19 cellular contexts compared by ENCODE assay signal in genomic region chr17:56826611-56827414, GRCh38. TPM values are rescaled to one million over a fixed set of nuclear protein-coding genes. Genes with fewer than 3 reads are reported as not detected.
DNase-seq lines count a peak whose midpoint lies in the region; ATAC-seq, FAIRE-seq and TF ChIP-seq lines count a peak whose summit lies in the region.
"Had no signal": no experiment of that assay in that cellular context is flagged by ENCODE, and none has a peak within 500 bp of the region (broad histone marks: within the 10 kb centered on the region; RNA-seq: fewer than 3 reads in every experiment).

No MANE protein-coding gene starts in this region.

- no peaks in the 10 kb centered on the region for H3K27me3 Mint-ChIP-seq in activated CD4-positive, alpha-beta T cell treated with anti-CD3 and anti-CD28 coated beads, Interleukin-2, amount 10 ng/mL, durations not matched to agents 24 days and 14 days
- H3K27me3 Mint-ChIP-seq: CD4-positive, CD25-positive, alpha-beta regulatory T cell had no signal

- WGBS in K562 (ENCODE audit: insufficient coverage, low coverage, missing lambda C conversion rate) = 35% methylated on average over 4 of the region's 4 CpGs
- WGBS in HepG2 (ENCODE audit: low lambda C conversion rate) = 51% methylated on average over 4 of the region's 4 CpGs
- WGBS in small intestine, 3 donors = 38 to 70% (median 41%) methylated on average over 4 of the region's 4 CpGs

- peaks cover 14% of the 10 kb centered on the region for H3K4me1 Mint-ChIP-seq in activated CD4-positive, alpha-beta T cell treated with anti-CD3 and anti-CD28 coated beads, Interleukin-2, amount 10 ng/mL, durations not matched to agents 24 days and 14 days

- TF ChIP-seq RAD21 in K562 (CRISPR knock-in tag; conservative IDR thresholded peaks at IDR 0.05 in 1 of 2, IDR thresholded peaks at IDR 0.05 in 1 of 2) = no peak
- no peak for TF ChIP-seq RAD21 in HepG2 (CRISPR knock-in tag; IDR thresholded peaks at IDR 0.05)

- no peaks in the 10 kb centered on the region for H3K9me1 ChIP-seq in K562 (ENCODE audit: control insufficient read depth, insufficient read depth, low read length)

- H3K4me1 ChIP-seq in K562 (replicated peaks in 1 of 2; ENCODE audit: control insufficient read depth in 2 of 2, insufficient read depth in 2 of 2, low read length in 2 of 2) (no peaks in the 10 kb centered on the region; a peak in 1 of 5 replicates), HepG2 (ENCODE audit: insufficient read depth, low read length) (peaks cover 28% of the 10 kb centered on the region), small intestine (ENCODE audit: control insufficient read depth in 2 of 2, insufficient read depth in 1 of 2, low read depth in 1 of 2, low read length in 1 of 2) (peaks cover 0 to 8% of the 10 kb centered on the region in 2 donors)

- CTCF ChIA-PET in K562 (lab: Yijun Ruan, JAX; ENCODE audit: low intra/inter-chr PET ratio) = no interaction called here
- CTCF ChIA-PET in HepG2 (lab: Yijun Ruan, JAX; ENCODE audit: low intra/inter-chr PET ratio, low total read pairs) = no interaction called here

- H3K9ac ChIP-seq in K562 (ENCODE audit: insufficient read depth in 1 of 2, low read depth in 2 of 2, low read length in 2 of 2) = no peak overlapping the region
- H3K9ac ChIP-seq in HepG2 (ENCODE audit: insufficient read depth, low read depth, low read length) = no peak overlapping the region
- H3K9ac ChIP-seq: BLaER1 treated with 17β-estradiol and CSF1 and Interleukin-3, amounts not matched to agents 10 nM and 100 nM had no signal

- intact Hi-C loops in activated CD4-positive, alpha-beta T cell treated with anti-CD3 and anti-CD28 coated beads, Interleukin-2, amount 10 ng/mL, durations not matched to agents 24 days and 14 days (cut with micrococcal nuclease) = no loop called here
- intact Hi-C loops in K562 (cut with micrococcal nuclease) = loop anchor here (10.0 kb wide), 1 partner anchor 288 kb away; no protein-coding TSS in a partner anchor
- intact Hi-C loops in HepG2 (cut with micrococcal nuclease; ENCODE audit: unreplicated experiment) = no loop called here

- no peak overlapping the region for H3K4me2 ChIP-seq in K562 (ENCODE audit: insufficient read depth, low read length)
- no peak overlapping the region for H3K4me2 ChIP-seq in HepG2 (ENCODE audit: low read depth, low read length)
- H3K4me2 ChIP-seq: BLaER1 treated with 17β-estradiol and CSF1 and Interleukin-3, amounts not matched to agents 10 nM and 100 nM had no signal

- H3K36me3 Mint-ChIP-seq in activated CD4-positive, alpha-beta T cell treated with anti-CD3 and anti-CD28 coated beads, Interleukin-2, amount 10 ng/mL, durations not matched to agents 24 days and 14 days (ENCODE audit: low read depth) = peaks cover 13% of the 10 kb centered on the region

- no TSS peak for BruUV-seq in K562 (replicated peaks; lab: Mats Ljungman, UMichigan)
- no TSS peak for BruUV-seq in HepG2 (replicated peaks; lab: Mats Ljungman, UMichigan)

- H3K27me3 ChIP-seq in K562 (ENCODE audit: control insufficient read depth in 2 of 2, insufficient read depth in 2 of 2, low read length in 2 of 2) (no peaks in the 10 kb centered on the region), HepG2 (ENCODE audit: control insufficient read depth in 1 of 2, insufficient read depth in 2 of 2, low read length in 2 of 2) (no peaks in the 10 kb centered on the region), small intestine (ENCODE audit: control insufficient read depth in 2 of 2, insufficient read depth in 2 of 2, low read length in 2 of 2) (no peaks in the 10 kb centered on the region)
- H3K27me3 ChIP-seq: BLaER1 treated with 17β-estradiol and CSF1 and Interleukin-3, amounts not matched to agents 10 nM and 100 nM had no signal

- peak; percentile 40 for DNase-seq in activated CD4-positive, alpha-beta T cell treated with anti-CD3 and anti-CD28 coated beads, Interleukin-2, amount 10 ng/mL, durations not matched to agents 24 days and 14 days
- no peak for DNase-seq in activated CD4-positive, alpha-beta T cell treated with anti-CD3 and anti-CD28 coated beads, Interleukin-2, amount 50 U/mL, for 1 hour
- no peak for DNase-seq in K562 (ENCODE audit: extremely low read depth in 1 of 4, low spot score in 3 of 4)
- DNase-seq in HepG2 (ENCODE audit: low spot score) = no peak
- peak; percentile 59 for DNase-seq in small intestine
- no peak for DNase-seq in NCI-H510A treated with DMSO at 0.1 percent for 48 hours (lab: John Stamatoyannopoulos, UW)
- no peak for DNase-seq in DMS53 treated with DMSO at 0.1 percent for 48 hours (lab: John Stamatoyannopoulos, UW; ENCODE audit: unreplicated experiment)
- no peak for DNase-seq in stimulated activated CD8-positive, alpha-beta memory T cell treated with anti-CD3 and anti-CD28 coated beads, Interleukin-4, amount 100 ng/mL, for 48 hours
- DNase-seq: 8988T; ACHN; CD4-positive, CD25-positive, alpha-beta regulatory T cell; DND-41; GDM1; GOT3; H9 had no signal

- H3K27ac Mint-ChIP-seq in activated CD4-positive, alpha-beta T cell treated with anti-CD3 and anti-CD28 coated beads, Interleukin-2, amount 10 ng/mL, durations not matched to agents 24 days and 14 days = no peak overlapping the region
- H3K27ac Mint-ChIP-seq: CD4-positive, CD25-positive, alpha-beta regulatory T cell; H9 had no signal

- H3K36me3 ChIP-seq in K562 (ENCODE audit: control insufficient read depth, insufficient read depth, low read length) (peaks cover 4% of the 10 kb centered on the region; the same call in 2 of the 3 replicates), HepG2 (replicated peaks in 1 of 2; ENCODE audit: control insufficient read depth in 1 of 2, insufficient read depth in 2 of 2, low read length in 2 of 2) (no peaks in the 10 kb centered on the region), small intestine (ENCODE audit: control insufficient read depth in 2 of 2, insufficient read depth in 2 of 2, low read length in 2 of 2) (no peaks in the 10 kb centered on the region)

- TF ChIP-seq CTCF in K562 (IDR thresholded peaks at IDR 0.05 in 2 of 3, conservative IDR thresholded peaks at IDR 0.05 in 1 of 3; ENCODE audit: insufficient read depth in 2 of 3, low read depth in 1 of 3, low read length in 3 of 3) = no peak
- TF ChIP-seq CTCF in HepG2 (CRISPR knock-in tag; IDR thresholded peaks at IDR 0.05) = no peak

- POLR2A ChIA-PET in K562 (lab: Yijun Ruan, JAX) = interaction anchor here (0.6 to 1.8 kb wide), 2 partner anchors 10 to 1299 kb away, joined by 3 read pairs; no protein-coding TSS in a partner anchor
- POLR2A ChIA-PET in HepG2 (lab: Yijun Ruan, JAX) = no interaction called here

- TF ChIP-seq POLR2A in K562 (conservative IDR thresholded peaks at IDR 0.05) (no peak), HepG2 (IDR thresholded peaks at IDR 0.05; ENCODE audit: insufficient read depth in 1 of 2, low read depth in 2 of 2, low read length in 2 of 2) (no peak)

- H3K9me3 ChIP-seq in K562 (replicated peaks; ENCODE audit: control insufficient read depth, insufficient read depth, low read depth, low read length) (no peaks in the 10 kb centered on the region), HepG2 (ENCODE audit: low read length) (no peaks in the 10 kb centered on the region), small intestine (ENCODE audit: control insufficient read depth, low read depth) (no peaks in the 10 kb centered on the region)
- H3K9me3 ChIP-seq: BLaER1 treated with 17β-estradiol and CSF1 and Interleukin-3, amounts not matched to agents 10 nM and 100 nM had no signal

- H3K79me2 ChIP-seq in K562 (ENCODE audit: control insufficient read depth, insufficient read depth, low read length) = no peaks in the 10 kb centered on the region
- H3K79me2 ChIP-seq in HepG2 (ENCODE audit: insufficient read depth, low read length) = no peaks in the 10 kb centered on the region

- FAIRE-seq in K562 (lab: Jason Lieb, UNC) (no peak), HepG2 (lab: Jason Lieb, UNC) (no peak), small intestine (lab: Jason Lieb, UNC) (no peak)
- FAIRE-seq: GM12892, GM19239 had no signal

- no peak overlapping the region for H3K4me3 ChIP-seq in K562
- no peak overlapping the region for H3K4me3 ChIP-seq in HepG2 (replicated peaks in 1 of 3; ENCODE audit: insufficient read depth in 1 of 3, low read depth in 2 of 3, low read length in 3 of 3)
- no peak overlapping the region for H3K4me3 ChIP-seq in small intestine (ENCODE audit: low read depth in 1 of 2, low read length in 2 of 2)
- H3K4me3 ChIP-seq: BLaER1 treated with 17β-estradiol and CSF1 and Interleukin-3, amounts not matched to agents 10 nM and 100 nM had no signal

- no peak overlapping the region for H3K4me3 Mint-ChIP-seq in activated CD4-positive, alpha-beta T cell treated with anti-CD3 and anti-CD28 coated beads, Interleukin-2, amount 10 ng/mL, durations not matched to agents 24 days and 14 days
- H3K4me3 Mint-ChIP-seq: CD4-positive, CD25-positive, alpha-beta regulatory T cell; H9 had no signal

- H3K27ac ChIP-seq in K562 (ENCODE audit: extremely low read depth, low read depth, low read length) (no peak overlapping the region), HepG2 (ENCODE audit: extremely low read length, insufficient read depth, low read length) (no peak overlapping the region), small intestine (ENCODE audit: low read depth in 1 of 2, low read length in 1 of 2) (no peak overlapping the region)
- H3K27ac ChIP-seq: BLaER1 treated with 17β-estradiol and CSF1 and Interleukin-3, amounts not matched to agents 10 nM and 100 nM; HL-60 had no signal

- H4K20me1 ChIP-seq in K562 (replicated peaks; ENCODE audit: control insufficient read depth, insufficient read depth, low read length) (no peaks in the 10 kb centered on the region), HepG2 (ENCODE audit: insufficient read depth, low read length) (no peaks in the 10 kb centered on the region)

- ATAC-seq in K562 (no peak), HepG2 (no peak)

- H3K9me3 Mint-ChIP-seq in activated CD4-positive, alpha-beta T cell treated with anti-CD3 and anti-CD28 coated beads, Interleukin-2, amount 10 ng/mL, durations not matched to agents 24 days and 14 days = no peaks in the 10 kb centered on the region
- H3K9me3 Mint-ChIP-seq: CD4-positive, CD25-positive, alpha-beta regulatory T cell; H9 had no signal

- in situ Hi-C loops in K562 (cut with MboI) = no loop called here
- in situ Hi-C loops in HepG2 (cut with HindIII; ENCODE audit: extremely low pct_ligation_motif_present, low pct_unique_long_range_greater_than_20kb) = no loop called here

- no peak overlapping the region for H2AFZ ChIP-seq in K562 (ENCODE audit: low read depth, low read length)
- H2AFZ ChIP-seq in HepG2 (ENCODE audit: low read length) = no peak overlapping the region

- TF ChIP-seq EP300 in K562 (IDR thresholded peaks at IDR 0.05; ENCODE audit: low read length) (no peak), HepG2 (IDR thresholded peaks at IDR 0.05; ENCODE audit: low read depth in 2 of 2, low read length in 2 of 2) (no peak), HepG2 (CRISPR knock-in tag; IDR thresholded peaks at IDR 0.05; ENCODE audit: borderline replicate concordance) (no peak)

RNA-seq across cellular contexts. Expression of gene C17orf67, which starts 6.9 kb away (rescaled TPM):
- total RNA-seq in activated CD4-positive, alpha-beta T cell treated with anti-CD3 and anti-CD28 coated beads, Interleukin-2, amount 10 ng/mL, durations not matched to agents 24 days and 14 days = 3.7 and 4.4 TPM in 2 replicates
- 0.37 TPM in 1 of 2 replicates, not detected in the other for total RNA-seq in K562 (2011; cell fraction: chromatin; rRNA removed; ENCODE audit: low replicate concordance)
- total RNA-seq in K562 (2011; cell fraction: nucleolus; rRNA removed) = 0.79 and 0.83 TPM in 2 replicates
- total RNA-seq in K562 (2011; cell fraction: nucleoplasm; rRNA removed) = 0.59 and 0.69 TPM in 2 replicates
- total RNA-seq in K562 (2014; rRNA removed) (0.59 and 1.1 TPM in 2 replicates), K562 (2014; rRNA removed; fragmentation: Illumina TruSeq; extraction: Trizol) (0.62 and 0.64 TPM in 2 replicates), K562 (2015; rRNA removed; fragmentation: Illumina TruSeq; extraction: Trizol) (0.75 and 0.98 TPM in 2 replicates), K562 (2021) (1.6 and 1.7 TPM in 2 replicates), HepG2 (2016; rRNA removed; fragmentation: Illumina TruSeq; extraction: Trizol) (0.62 and 0.86 TPM in 2 replicates)
- polyA plus RNA-seq in K562 (2011; rRNA removed) (0.22 and 0.38 TPM in 2 replicates), K562 (2014; fragmentation: Illumina TruSeq; extraction: Trizol) (0.24 and 0.27 TPM in 2 replicates), K562 (2014; fragmentation: Nextera tagmentation; extraction: Ambion mirVana) (under 1 TPM; 0.07 to 0.08 TPM), K562 (2014; rRNA removed) (0.42 and 0.74 TPM in 2 replicates), HepG2 (2011; rRNA removed) (0.35 and 0.41 TPM in 2 replicates), small intestine (10 to 100 TPM in 2 of 3 donors, 1 to 10 TPM in 1; 2.6 to 41.9 (median 10.5) TPM)
- polyA plus RNA-seq in K562 (2011; cell fraction: cytosol; rRNA removed) = 0.13 and 0.48 TPM in 2 replicates
- 0.52 and 0.94 TPM in 2 replicates for polyA plus RNA-seq in K562 (2011; cell fraction: nucleus; rRNA removed)
- 0.51 and 0.59 TPM in 2 replicates for polyA plus RNA-seq in K562 (2012)
- not detected in 2 replicates for polyA minus RNA-seq in K562 (2011; rRNA and poly(A)+ RNA removed)
- polyA minus RNA-seq in K562 (2011; cell fraction: cytosol; rRNA and poly(A)+ RNA removed) = 0.38 TPM in 1 of 2 replicates, not detected in the other
- polyA minus RNA-seq in K562 (2011; cell fraction: nucleus; rRNA and poly(A)+ RNA removed) = 0.11 and 0.27 TPM in 2 replicates
- 0.62 and 0.71 TPM in 2 replicates for total RNA-seq in HepG2 (2016; cell fraction: cytosol; rRNA removed; fragmentation: Illumina TruSeq; extraction: Trizol; ENCODE audit: low read depth)
- 0.86 and 1.00 TPM in 2 replicates for total RNA-seq in HepG2 (2016; cell fraction: insoluble cytoplasmic fraction; rRNA removed; fragmentation: Illumina TruSeq; extraction: Trizol)
- 1.1 and 1.2 TPM in 2 replicates for total RNA-seq in HepG2 (2016; cell fraction: membrane; rRNA removed; fragmentation: Illumina TruSeq; extraction: Trizol)
- 0.47 and 0.68 TPM in 2 replicates for total RNA-seq in HepG2 (2016; cell fraction: nucleus; rRNA removed; fragmentation: Illumina TruSeq; extraction: Trizol)
- polyA plus RNA-seq in HepG2 (2011; cell fraction: cytosol; rRNA removed) = 0.13 and 0.24 TPM in 2 replicates
- polyA plus RNA-seq in HepG2 (2011; cell fraction: nucleus; rRNA removed) = 0.37 and 0.81 TPM in 2 replicates
- 0.44 and 0.50 TPM in 2 replicates for polyA plus RNA-seq in HepG2 (2012)
- polyA plus RNA-seq in HepG2 (2016; cell fraction: cytosol; fragmentation: Illumina TruSeq; extraction: Trizol; ENCODE audit: low read depth) = 0.77 and 0.84 TPM in 2 replicates
- 0.55 and 0.73 TPM in 2 replicates for polyA plus RNA-seq in HepG2 (2016; cell fraction: insoluble cytoplasmic fraction; fragmentation: Illumina TruSeq; extraction: Trizol; ENCODE audit: low read depth)
- 0.72 and 1.00 TPM in 2 replicates for polyA plus RNA-seq in HepG2 (2016; cell fraction: membrane; fragmentation: Illumina TruSeq; extraction: Trizol; ENCODE audit: low read depth)
- 0.29 and 0.92 TPM in 2 replicates for polyA plus RNA-seq in HepG2 (2016; cell fraction: nucleus; fragmentation: Illumina TruSeq; extraction: Trizol; ENCODE audit: insufficient read depth, low read depth)
- polyA minus RNA-seq in HepG2 (2011; rRNA and poly(A)+ RNA removed; ENCODE audit: low replicate concordance) = 0.06 and 3.9 TPM in 2 replicates
- polyA minus RNA-seq in HepG2 (2011; cell fraction: cytosol; rRNA and poly(A)+ RNA removed) = 0.40 and 0.53 TPM in 2 replicates
- polyA minus RNA-seq in HepG2 (2011; cell fraction: nucleus; rRNA and poly(A)+ RNA removed) = not detected in 2 replicates

RNA-seq across cellular contexts. Expression of gene DGKE, which starts 7.1 kb away (rescaled TPM):
- total RNA-seq in activated CD4-positive, alpha-beta T cell treated with anti-CD3 and anti-CD28 coated beads, Interleukin-2, amount 10 ng/mL, durations not matched to agents 24 days and 14 days = 33.0 and 33.6 TPM in 2 replicates
- 19.7 and 38.1 TPM in 2 replicates for total RNA-seq in K562 (2011; cell fraction: chromatin; rRNA removed; ENCODE audit: low replicate concordance)
- total RNA-seq in K562 (2011; cell fraction: nucleolus; rRNA removed) = 10.0 and 11.2 TPM in 2 replicates
- total RNA-seq in K562 (2011; cell fraction: nucleoplasm; rRNA removed) = 21.6 and 45.1 TPM in 2 replicates
- total RNA-seq in K562 (2014; rRNA removed) (4.2 and 5.9 TPM in 2 replicates), K562 (2014; rRNA removed; fragmentation: Illumina TruSeq; extraction: Trizol) (7.5 and 9.1 TPM in 2 replicates), K562 (2015; rRNA removed; fragmentation: Illumina TruSeq; extraction: Trizol) (7.5 and 7.8 TPM in 2 replicates), K562 (2021) (9.5 and 9.9 TPM in 2 replicates), HepG2 (2016; rRNA removed; fragmentation: Illumina TruSeq; extraction: Trizol) (3.2 and 5.3 TPM in 2 replicates)
- polyA plus RNA-seq in K562 (2011; rRNA removed) (5.4 and 7.2 TPM in 2 replicates), K562 (2014; fragmentation: Illumina TruSeq; extraction: Trizol) (5.3 and 8.4 TPM in 2 replicates), K562 (2014; fragmentation: Nextera tagmentation; extraction: Ambion mirVana) (1 to 10 TPM; 1.3 to 2.0 TPM), K562 (2014; rRNA removed) (4.3 and 5.1 TPM in 2 replicates), HepG2 (2011; rRNA removed) (3.2 and 3.3 TPM in 2 replicates), small intestine (1 to 10 TPM in 1 of 3 donors, under 1 TPM in 2; 0.27 to 2.0 (median 0.67) TPM)
- polyA plus RNA-seq in K562 (2011; cell fraction: cytosol; rRNA removed) = 1.8 and 2.1 TPM in 2 replicates
- polyA plus RNA-seq in K562 (2011; cell fraction: nucleus; rRNA removed) = 14.5 and 17.3 TPM in 2 replicates
- 2.7 and 3.9 TPM in 2 replicates for polyA plus RNA-seq in K562 (2012)
- 5.8 and 9.0 TPM in 2 replicates for polyA minus RNA-seq in K562 (2011; rRNA and poly(A)+ RNA removed)
- 2.6 and 3.3 TPM in 2 replicates for polyA minus RNA-seq in K562 (2011; cell fraction: cytosol; rRNA and poly(A)+ RNA removed)
- 12.9 and 23.0 TPM in 2 replicates for polyA minus RNA-seq in K562 (2011; cell fraction: nucleus; rRNA and poly(A)+ RNA removed)
- total RNA-seq in HepG2 (2016; cell fraction: cytosol; rRNA removed; fragmentation: Illumina TruSeq; extraction: Trizol; ENCODE audit: low read depth) = 4.6 and 5.3 TPM in 2 replicates
- 2.3 and 6.0 TPM in 2 replicates for total RNA-seq in HepG2 (2016; cell fraction: insoluble cytoplasmic fraction; rRNA removed; fragmentation: Illumina TruSeq; extraction: Trizol)
- 2.1 and 2.6 TPM in 2 replicates for total RNA-seq in HepG2 (2016; cell fraction: membrane; rRNA removed; fragmentation: Illumina TruSeq; extraction: Trizol)
- total RNA-seq in HepG2 (2016; cell fraction: nucleus; rRNA removed; fragmentation: Illumina TruSeq; extraction: Trizol) = 16.7 and 17.4 TPM in 2 replicates
- 0.70 and 0.79 TPM in 2 replicates for polyA plus RNA-seq in HepG2 (2011; cell fraction: cytosol; rRNA removed)
- 16.9 and 20.1 TPM in 2 replicates for polyA plus RNA-seq in HepG2 (2011; cell fraction: nucleus; rRNA removed)
- polyA plus RNA-seq in HepG2 (2012) = 2.8 and 3.1 TPM in 2 replicates
- polyA plus RNA-seq in HepG2 (2016; cell fraction: cytosol; fragmentation: Illumina TruSeq; extraction: Trizol; ENCODE audit: low read depth) = 0.44 and 0.50 TPM in 2 replicates
- 1.8 and 2.1 TPM in 2 replicates for polyA plus RNA-seq in HepG2 (2016; cell fraction: insoluble cytoplasmic fraction; fragmentation: Illumina TruSeq; extraction: Trizol; ENCODE audit: low read depth)
- 0.84 and 1.6 TPM in 2 replicates for polyA plus RNA-seq in HepG2 (2016; cell fraction: membrane; fragmentation: Illumina TruSeq; extraction: Trizol; ENCODE audit: low read depth)
- 16.9 and 18.5 TPM in 2 replicates for polyA plus RNA-seq in HepG2 (2016; cell fraction: nucleus; fragmentation: Illumina TruSeq; extraction: Trizol; ENCODE audit: insufficient read depth, low read depth)
- polyA minus RNA-seq in HepG2 (2011; rRNA and poly(A)+ RNA removed; ENCODE audit: low replicate concordance) = 6.0 and 7.6 TPM in 2 replicates
- 1.6 and 3.0 TPM in 2 replicates for polyA minus RNA-seq in HepG2 (2011; cell fraction: cytosol; rRNA and poly(A)+ RNA removed)
- polyA minus RNA-seq in HepG2 (2011; cell fraction: nucleus; rRNA and poly(A)+ RNA removed) = 17.4 and 18.2 TPM in 2 replicates

Comparison
In these comparisons a context has a peak if more than half of its experiments do, and no peak if none do; other contexts are left out.
1. DNase-seq: peak in activated CD4-positive, alpha-beta T cell treated with anti-CD3 and anti-CD28 coated beads, Interleukin-2, amount 10 ng/mL, durations not matched to agents 24 days and 14 days (single experiment) and small intestine (single experiment); none in activated CD4-positive, alpha-beta T cell treated with anti-CD3 and anti-CD28 coated beads, Interleukin-2, amount 50 U/mL, for 1 hour (single experiment), K562 (0 of 4), HepG2 (single experiment), NCI-H510A treated with DMSO at 0.1 percent for 48 hours (single experiment), DMS53 treated with DMSO at 0.1 percent for 48 hours (single experiment) and stimulated activated CD8-positive, alpha-beta memory T cell treated with anti-CD3 and anti-CD28 coated beads, Interleukin-4, amount 100 ng/mL, for 48 hours (single experiment).